ENCODE assay signal across 31 cellular contexts in genomic region chr12:111069886-111070285, GRCh38. TPM values are rescaled to one million over a fixed set of nuclear protein-coding genes. Genes with fewer than 3 reads are reported as not detected.
"Had no signal": no experiment of that assay in that cellular context is flagged by ENCODE, and none has a peak within 500 bp of the region (broad histone marks: within the 10 kb centered on the region; RNA-seq: fewer than 3 reads in every experiment).

No MANE protein-coding gene starts in this region.

- H3K9ac ChIP-seq: parathyroid adenoma had no signal

- ATAC-seq: mucosa of descending colon; naive thymus-derived CD4-positive, alpha-beta T cell; right lobe of liver; stimulated activated memory B cell treated with anti-CD40 and anti-IgM and Interleukin-4, amounts not matched to agents 10 μg/mL and 1 μg/mL and 100 μg/mL, for 72 hours; stimulated activated naive CD8-positive, alpha-beta T cell treated with anti-CD3 and anti-CD28 coated beads, Interleukin-15, amount 100 ng/mL, for 72 hours had no signal

- H3K4me2 ChIP-seq: hepatocyte, smooth muscle cell had no signal

- H3K4me3 Mint-ChIP-seq: memory B cell; nephron; neural crest cell; stimulated activated memory B cell treated with anti-CD40 and anti-IgM and Interleukin-4, amounts not matched to agents 10 μg/mL and 1 μg/mL and 100 μg/mL, for 72 hours; stimulated activated naive CD8-positive, alpha-beta T cell treated with anti-CD3 and anti-CD28 coated beads, Interleukin-15, amount 100 ng/mL, for 72 hours; type B pancreatic cell had no signal

- H2AFZ ChIP-seq: hepatocyte, parathyroid adenoma had no signal

- H3K27ac ChIP-seq: hepatocyte, left ventricle myocardium inferior, parathyroid adenoma, right atrium auricular region, right lobe of liver, tibial nerve, vagina had no signal

- DNase-seq: islet precursor cell; left ventricle myocardium inferior; midbrain; mucosa of descending colon; naive thymus-derived CD4-positive, alpha-beta T cell; nucleus accumbens; right lobe of liver; stimulated activated CD4-positive, alpha-beta T cell treated with anti-CD3 and anti-CD28 coated beads, Interleukin-1b, Interleukin-23, amount 100 ng/mL, for 48 hours; stimulated activated CD4-positive, alpha-beta T cell treated with anti-CD3 and anti-CD28 coated beads, Interleukin-2, amount 100 ng/mL, for 48 hours; stimulated activated CD4-positive, alpha-beta T cell treated with anti-CD3 and anti-CD28 coated beads, Interleukin-4, amount 100 ng/mL, for 4 hours; stimulated activated CD8-positive, alpha-beta memory T cell treated with anti-CD3 and anti-CD28 coated beads, Interleukin-4, amount 100 ng/mL, for 48 hours; stimulated activated naive CD4-positive, alpha-beta T cell treated with Interleukin-2 at 50 U/mL for 16 hours; stimulated activated naive CD8-positive, alpha-beta T cell treated with anti-CD3 and anti-CD28 coated beads, Interleukin-15, amount 100 ng/mL, for 72 hours; substantia nigra had no signal

- H3K4me1 ChIP-seq: parathyroid adenoma, right atrium auricular region, tibial nerve, vagina had no signal

- H3K36me3 ChIP-seq: left ventricle myocardium inferior, right atrium auricular region, right lobe of liver, tibial nerve, vagina had no signal

- H3K79me2 ChIP-seq: hepatocyte, parathyroid adenoma had no signal

- H3K36me3 Mint-ChIP-seq: memory B cell; naive thymus-derived CD4-positive, alpha-beta T cell; stimulated activated memory B cell treated with anti-CD40 and anti-IgM and Interleukin-4, amounts not matched to agents 10 μg/mL and 1 μg/mL and 100 μg/mL, for 72 hours; type B pancreatic cell had no signal

- H3K4me3 ChIP-seq: hepatocyte, left ventricle myocardium inferior, mucosa of descending colon, right atrium auricular region, right lobe of liver, smooth muscle cell, tibial nerve, vagina had no signal

- H3K4me1 Mint-ChIP-seq: memory B cell; stimulated activated memory B cell treated with anti-CD40 and anti-IgM and Interleukin-4, amounts not matched to agents 10 μg/mL and 1 μg/mL and 100 μg/mL, for 72 hours had no signal

- H3K27me3 Mint-ChIP-seq: stimulated activated naive CD8-positive, alpha-beta T cell treated with anti-CD3 and anti-CD28 coated beads, Interleukin-15, amount 100 ng/mL, for 72 hours had no signal

- H3K27ac Mint-ChIP-seq: memory B cell; nephron; stimulated activated memory B cell treated with anti-CD40 and anti-IgM and Interleukin-4, amounts not matched to agents 10 μg/mL and 1 μg/mL and 100 μg/mL, for 72 hours; stimulated activated naive CD8-positive, alpha-beta T cell treated with anti-CD3 and anti-CD28 coated beads, Interleukin-15, amount 100 ng/mL, for 72 hours; type B pancreatic cell had no signal

- H3K9me3 ChIP-seq: mucosa of descending colon, right lobe of liver, vagina had no signal

- H3K9me3 Mint-ChIP-seq: neural crest cell; stimulated activated memory B cell treated with anti-CD40 and anti-IgM and Interleukin-4, amounts not matched to agents 10 μg/mL and 1 μg/mL and 100 μg/mL, for 72 hours; stimulated activated naive CD8-positive, alpha-beta T cell treated with anti-CD3 and anti-CD28 coated beads, Interleukin-15, amount 100 ng/mL, for 72 hours had no signal

- H3K27me3 ChIP-seq: hepatocyte, right atrium auricular region, right lobe of liver, tibial nerve, vagina had no signal

RNA-seq across cellular contexts. Expression of gene CUX2, which starts 35.9 kb away (rescaled TPM):
- total RNA-seq: kidney epithelial cell, left ventricle myocardium inferior, lung microvascular endothelial cell, myocyte, osteocyte, pulmonary artery endothelial cell, renal cortical epithelial cell, right atrium auricular region, smooth muscle cell had no signal
- polyA plus RNA-seq: smooth muscle cell had no signal
